In the genomic region with DNA sequence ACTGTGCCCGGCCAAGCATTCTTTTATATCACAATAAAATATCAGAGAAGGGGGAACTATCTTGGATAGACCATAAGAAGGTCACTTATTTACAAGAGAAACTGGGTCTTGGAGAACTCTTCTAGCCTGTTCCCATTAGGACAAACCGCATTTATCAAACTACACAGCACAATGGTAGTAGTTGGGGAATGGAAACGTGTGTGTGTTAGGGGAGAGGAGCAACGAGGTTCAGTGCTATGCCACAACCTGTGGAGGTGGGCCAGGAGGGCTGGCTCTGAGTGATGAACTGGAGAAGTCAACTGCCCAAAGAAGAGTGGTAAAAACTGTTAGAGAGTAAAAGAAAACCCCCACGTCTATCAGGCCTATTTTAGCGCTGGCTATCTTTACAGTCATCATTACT, we compare ENCODE assay signal across 11 cellular contexts. TPM values are rescaled to one million over a fixed set of nuclear protein-coding genes. Genes with fewer than 3 reads are reported as not detected.
A peak's percentile ranks its signal among the peaks of the same experiment; 100 is the strongest.
DNase-seq lines count a peak whose midpoint lies in the region; ATAC-seq and TF ChIP-seq lines count a peak whose summit lies in the region.
"Had no signal": no experiment of that assay in that cellular context is flagged by ENCODE, and none has a peak within 500 bp of the region (broad histone marks: within the 10 kb centered on the region; RNA-seq: fewer than 3 reads in every experiment).

No MANE protein-coding gene starts in this region.

- H3K18ac ChIP-seq in H9 (ENCODE audit: insufficient read length, low read depth, low read length) (no peak overlapping the region), mesendoderm (ENCODE audit: low read length) (no peak overlapping the region)

- H3K27ac ChIP-seq in BLaER1 treated with 17β-estradiol and CSF1 and Interleukin-3, amounts not matched to agents 10 nM and 100 nM: no peak overlapping the region
- H3K27ac ChIP-seq in H9 (ENCODE audit: insufficient read length, low read depth, low read length) (no peak overlapping the region), mesendoderm (ENCODE audit: low read depth, low read length) (no peak overlapping the region)

- H4K20me1 ChIP-seq in BLaER1 treated with 17β-estradiol and CSF1 and Interleukin-3, amounts not matched to agents 10 nM and 100 nM: peaks cover 0 to 13% (median 0%) of the 10 kb centered on the region in 11 experiments; a peak in 5 of 22 replicates
- no peaks in the 10 kb centered on the region for H4K20me1 ChIP-seq in H9 (ENCODE audit: control insufficient read depth, insufficient read depth, insufficient read length)

- H3K27ac Mint-ChIP-seq in H9: no peak overlapping the region; a peak in 1 of 7 replicates
- H3K27ac Mint-ChIP-seq in activated CD4-positive, alpha-beta memory T cell treated with anti-CD3 and anti-CD28 coated beads, Interleukin-2, amount 10 ng/mL, durations not matched to agents 7 days and 5 days: no peak overlapping the region
- H3K27ac Mint-ChIP-seq: activated B cell treated with CpG ODN at 0.5 μM for 24 hours had no signal

- H4K8ac ChIP-seq in H9 (replicated peaks; ENCODE audit: insufficient read length, low read depth, low read length) (no peak overlapping the region), mesendoderm (ENCODE audit: low read depth, low read length) (no peak overlapping the region)

- H3K23ac ChIP-seq in H9 (ENCODE audit: insufficient read length, low read depth, low read length) (no peak overlapping the region), mesendoderm (ENCODE audit: low read length) (no peak overlapping the region)

- CTCF ChIA-PET in activated CD4-positive, alpha-beta memory T cell treated with anti-CD3 and anti-CD28 coated beads, Interleukin-2, amount 10 ng/mL, durations not matched to agents 7 days and 5 days (lab: Charles Lee): no interaction called here
- CTCF ChIA-PET in HEK293T (lab: Yijun Ruan, JAX): no interaction called here

- peak overlapping the region; percentile 88 to 100 (median 96); a peak in 21 of 22 replicates for H3K4me2 ChIP-seq in BLaER1 treated with 17β-estradiol and CSF1 and Interleukin-3, amounts not matched to agents 10 nM and 100 nM
- peak overlapping the region; percentile 21 for H3K4me2 ChIP-seq in H9 (ENCODE audit: insufficient read depth, insufficient read length, low read length)
- peak overlapping the region; percentile 4 for H3K4me2 ChIP-seq in mesendoderm (ENCODE audit: low read length)

- no peak overlapping the region for H4K5ac ChIP-seq in H9 (ENCODE audit: insufficient read length, low read depth, low read length)
- H4K5ac ChIP-seq in mesendoderm (ENCODE audit: low read length): no peak overlapping the region

- ATAC-seq in HG02884 (IDR thresholded peaks at IDR 0.05; ENCODE audit: unreplicated experiment) (no peak), HG03439 (IDR thresholded peaks at IDR 0.05; ENCODE audit: unreplicated experiment) (no peak)

- H2BK120ac ChIP-seq in H9 (ENCODE audit: low read depth, low read length, poor library complexity, severe bottlenecking) (no peak overlapping the region), mesendoderm (ENCODE audit: low read depth, low read length) (no peak overlapping the region)

- H4K91ac ChIP-seq in H9 (ENCODE audit: insufficient read length, low read depth, low read length): no peak overlapping the region

- POLR2A ChIA-PET in activated CD4-positive, alpha-beta memory T cell treated with anti-CD3 and anti-CD28 coated beads, Interleukin-2, amount 10 ng/mL, durations not matched to agents 7 days and 5 days (lab: Charles Lee): interaction anchor here (1.0 kb wide), 1 partner anchor 12 kb away, joined by 3 read pairs; no protein-coding TSS in a partner anchor
- POLR2A ChIA-PET in HEK293T (lab: Yijun Ruan, JAX): no interaction called here

- H3K79me2 ChIP-seq in H9 (ENCODE audit: insufficient read depth, low read length): 0 out of 2 replicates have a peak, but pooled peaks cover 4% of the 10 kb centered on the region
- H3K79me2 ChIP-seq in mesendoderm (ENCODE audit: control insufficient read depth, insufficient read depth, low read length): peaks cover 4% of the 10 kb centered on the region

- no peak overlapping the region for H2BK20ac ChIP-seq in H9 (ENCODE audit: low read depth, low read length, poor library complexity, severe bottlenecking)

- no peak overlapping the region for H3K14ac ChIP-seq in H9 (ENCODE audit: insufficient read depth, low read length)

- H3K4me3 ChIP-seq in BLaER1 treated with 17β-estradiol and CSF1 and Interleukin-3, amounts not matched to agents 10 nM and 100 nM: peak overlapping the region in 8 of 10 experiments; percentile 75 to 99 (median 94); a peak in 8 of 20 replicates
- H3K4me3 ChIP-seq in mesendoderm (ENCODE audit: low read length): no peak overlapping the region

- H3K4me3 Mint-ChIP-seq in H9: peak overlapping the region; percentile 70 to 84
- peak overlapping the region; percentile 71 for H3K4me3 Mint-ChIP-seq in activated CD4-positive, alpha-beta memory T cell treated with anti-CD3 and anti-CD28 coated beads, Interleukin-2, amount 10 ng/mL, durations not matched to agents 7 days and 5 days

- H3K56ac ChIP-seq in H9 (ENCODE audit: insufficient read length, low read depth, low read length) (no peak overlapping the region), mesendoderm (ENCODE audit: low read length) (peak overlapping the region; percentile 30)

- peaks cover 9 to 33% (median 33%) of the 10 kb centered on the region in 3 experiments; a peak in 6 of 7 replicates for H3K36me3 Mint-ChIP-seq in H9 (ENCODE audit: insufficient read depth in 1 of 3, low read depth in 3 of 3)
- peaks cover 30% of the 10 kb centered on the region for H3K36me3 Mint-ChIP-seq in activated CD4-positive, alpha-beta memory T cell treated with anti-CD3 and anti-CD28 coated beads, Interleukin-2, amount 10 ng/mL, durations not matched to agents 7 days and 5 days (ENCODE audit: low read depth)

- H3K9me3 Mint-ChIP-seq in H9: no peaks in the 10 kb centered on the region
- no peaks in the 10 kb centered on the region for H3K9me3 Mint-ChIP-seq in activated CD4-positive, alpha-beta memory T cell treated with anti-CD3 and anti-CD28 coated beads, Interleukin-2, amount 10 ng/mL, durations not matched to agents 7 days and 5 days
- H3K9me3 Mint-ChIP-seq: activated B cell treated with CpG ODN at 0.5 μM for 24 hours had no signal

- no peaks in the 10 kb centered on the region for H3K9me3 ChIP-seq in BLaER1 treated with 17β-estradiol and CSF1 and Interleukin-3, amounts not matched to agents 10 nM and 100 nM (replicated peaks in 1 of 11)
- H3K9me3 ChIP-seq in H9 (ENCODE audit: control insufficient read depth, low read depth, low read length): no peaks in the 10 kb centered on the region

- no peaks in the 10 kb centered on the region for H3K27me3 Mint-ChIP-seq in H9 (ENCODE audit: low read depth)
- H3K27me3 Mint-ChIP-seq in activated CD4-positive, alpha-beta memory T cell treated with anti-CD3 and anti-CD28 coated beads, Interleukin-2, amount 10 ng/mL, durations not matched to agents 7 days and 5 days: no peaks in the 10 kb centered on the region
- H3K27me3 Mint-ChIP-seq: activated B cell treated with CpG ODN at 0.5 μM for 24 hours had no signal

- peaks cover 18 to 24% (median 21%) of the 10 kb centered on the region in 10 experiments for H3K4me1 ChIP-seq in BLaER1 treated with 17β-estradiol and CSF1 and Interleukin-3, amounts not matched to agents 10 nM and 100 nM
- H3K4me1 ChIP-seq in H9 (ENCODE audit: insufficient read depth, low read length) (no peaks in the 10 kb centered on the region), mesendoderm (ENCODE audit: control insufficient read depth, low read depth, low read length) (peaks cover 2% of the 10 kb centered on the region)

- H3K27me3 ChIP-seq in BLaER1 treated with 17β-estradiol and CSF1 and Interleukin-3, amounts not matched to agents 10 nM and 100 nM: no peaks in the 10 kb centered on the region
- H3K27me3 ChIP-seq in H9 (ENCODE audit: insufficient read depth, low read length): no peaks in the 10 kb centered on the region
- H3K27me3 ChIP-seq in mesendoderm (ENCODE audit: insufficient read depth, low read length, poor library complexity): no peaks in the 10 kb centered on the region

- H3K36me3 ChIP-seq in BLaER1 treated with 17β-estradiol and CSF1 and Interleukin-3, amounts not matched to agents 10 nM and 100 nM: peaks cover 0 to 50% (median 25%) of the 10 kb centered on the region in 11 experiments; a peak in 18 of 22 replicates
- no peaks in the 10 kb centered on the region for H3K36me3 ChIP-seq in mesendoderm (ENCODE audit: control insufficient read depth, insufficient read depth, low read length)

- no peak overlapping the region for H2BK15ac ChIP-seq in H9 (ENCODE audit: low read depth, low read length)
- no peak overlapping the region for H2BK15ac ChIP-seq in mesendoderm (replicated peaks; ENCODE audit: low read depth)

- H3T11ph ChIP-seq in H9 (ENCODE audit: low read length): no peak overlapping the region

- H3K79me1 ChIP-seq in H9 (ENCODE audit: insufficient read depth, low read depth, low read length, poor library complexity, severe bottlenecking) (no peaks in the 10 kb centered on the region), mesendoderm (ENCODE audit: low read length) (peaks cover 2% of the 10 kb centered on the region)

- H3K4ac ChIP-seq in H9 (ENCODE audit: low read depth, low read length): no peak overlapping the region
- H3K4ac ChIP-seq in mesendoderm (ENCODE audit: low read depth, low read length): no peak overlapping the region

- H2BK5ac ChIP-seq in H9 (ENCODE audit: insufficient read length, low read length) (no peak overlapping the region), mesendoderm (ENCODE audit: low read length) (no peak overlapping the region)

- H2AK5ac ChIP-seq in H9 (ENCODE audit: insufficient read length, low read length) (no peak overlapping the region), mesendoderm (ENCODE audit: low read length) (no peak overlapping the region)

- no peak for DNase-seq in H9
- no peak for DNase-seq in activated CD4-positive, alpha-beta memory T cell treated with anti-CD3 and anti-CD28 coated beads, Interleukin-2, amount 10 ng/mL, durations not matched to agents 7 days and 5 days
- no peak for DNase-seq in mesendoderm
- DNase-seq in HEK293T (ENCODE audit: extremely low spot score): no peak
- no peak for DNase-seq in SHP77 (lab: John Stamatoyannopoulos, UW)
- DNase-seq: activated B cell treated with CpG ODN at 0.5 μM for 24 hours, NCI-H446 treated with DMSO at 0.1 percent for 48 hours, substantia nigra had no signal

- WGBS in H9 (ENCODE audit: extremely low coverage, insufficient read length, low lambda C conversion rate): no CpG with 5 or more reads among the region's 6 CpGs
- WGBS in mesendoderm (ENCODE audit: extremely low coverage, insufficient coverage, low lambda C conversion rate): no CpG with 5 or more reads among the region's 6 CpGs

- peaks cover 10% of the 10 kb centered on the region for H3K23me2 ChIP-seq in H9 (ENCODE audit: insufficient read length, low read depth, low read length, poor library complexity, severe bottlenecking)

- H3K4me1 Mint-ChIP-seq in H9: peaks cover 14 to 15% of the 10 kb centered on the region in 2 experiments
- H3K4me1 Mint-ChIP-seq in activated CD4-positive, alpha-beta memory T cell treated with anti-CD3 and anti-CD28 coated beads, Interleukin-2, amount 10 ng/mL, durations not matched to agents 7 days and 5 days: peaks cover 29% of the 10 kb centered on the region

- TF ChIP-seq CTCF in H9 (conservative IDR thresholded peaks at IDR 0.05): no peak

- peak overlapping the region in 8 of 11 experiments; percentile 18 to 97 (median 95); a peak in 5 of 22 replicates for H3K9ac ChIP-seq in BLaER1 treated with 17β-estradiol and CSF1 and Interleukin-3, amounts not matched to agents 10 nM and 100 nM
- H3K9ac ChIP-seq in H9 (ENCODE audit: extremely low read depth, insufficient read length, low read length) (peak overlapping the region; percentile 9), mesendoderm (ENCODE audit: low read length) (peak overlapping the region; percentile 43)

- H2BK12ac ChIP-seq in H9 (ENCODE audit: insufficient read length, low read depth, low read length): no peak overlapping the region

- H2AFZ ChIP-seq in H9 (ENCODE audit: low read length): no peak overlapping the region

RNA-seq across cellular contexts. Expression of a gene that starts 1.6 kb away (rescaled TPM):
- total RNA-seq in H9 (2021): 35.3 and 37.9 TPM in 2 replicates
- total RNA-seq in activated CD4-positive, alpha-beta memory T cell treated with anti-CD3 and anti-CD28 coated beads, Interleukin-2, amount 10 ng/mL, durations not matched to agents 7 days and 5 days: 10 to 100 TPM; 35.4 to 35.5 TPM
- 22.6 TPM for polyA plus RNA-seq in mesendoderm (2013, experiment 1 of 2)
- 22.2 TPM for polyA plus RNA-seq in mesendoderm (2013, experiment 2 of 2)

RNA-seq across cellular contexts. Expression of a gene that starts 44.1 kb away (rescaled TPM):
- 319 and 329 TPM in 2 replicates for total RNA-seq in H9 (2021)
- 100 to 1,000 TPM; 279 to 290 TPM for total RNA-seq in activated CD4-positive, alpha-beta memory T cell treated with anti-CD3 and anti-CD28 coated beads, Interleukin-2, amount 10 ng/mL, durations not matched to agents 7 days and 5 days
- 119 TPM for polyA plus RNA-seq in mesendoderm (2013, experiment 1 of 2)
- 114 TPM for polyA plus RNA-seq in mesendoderm (2013, experiment 2 of 2)

RNA-seq across cellular contexts. Expression of a gene that starts 45.0 kb away (rescaled TPM):
- 161 and 162 TPM in 2 replicates for total RNA-seq in H9 (2021)
- total RNA-seq in activated CD4-positive, alpha-beta memory T cell treated with anti-CD3 and anti-CD28 coated beads, Interleukin-2, amount 10 ng/mL, durations not matched to agents 7 days and 5 days: 100 to 1,000 TPM; 108 to 111 TPM
- 125 TPM for polyA plus RNA-seq in mesendoderm (2013, experiment 1 of 2)
- 124 TPM for polyA plus RNA-seq in mesendoderm (2013, experiment 2 of 2)

RNA-seq across cellular contexts. Expression of a gene that starts 54.6 kb away (rescaled TPM):
- total RNA-seq in H9 (2021): 13.5 and 15.4 TPM in 2 replicates
- total RNA-seq in activated CD4-positive, alpha-beta memory T cell treated with anti-CD3 and anti-CD28 coated beads, Interleukin-2, amount 10 ng/mL, durations not matched to agents 7 days and 5 days: 10 to 100 TPM; 33.6 to 39.3 TPM
- 10.0 TPM for polyA plus RNA-seq in mesendoderm (2013, experiment 1 of 2)
- 9.7 TPM for polyA plus RNA-seq in mesendoderm (2013, experiment 2 of 2)

RNA-seq across cellular contexts. Expression of a gene that starts 55.4 kb away (rescaled TPM):
- total RNA-seq in H9 (2021): 90.7 and 94.2 TPM in 2 replicates
- 1 to 10 TPM; 2.7 to 4.0 TPM for total RNA-seq in activated CD4-positive, alpha-beta memory T cell treated with anti-CD3 and anti-CD28 coated beads, Interleukin-2, amount 10 ng/mL, durations not matched to agents 7 days and 5 days
- 44.4 TPM for polyA plus RNA-seq in mesendoderm (2013, experiment 1 of 2)
- 47.3 TPM for polyA plus RNA-seq in mesendoderm (2013, experiment 2 of 2)

Comparison
In these comparisons a context has a peak if more than half of its experiments do, and no peak if none do; other contexts are left out.
1. H3K4me2 ChIP-seq: peak in every context shown above with its lines; median percentile 96 in BLaER1 treated with 17β-estradiol and CSF1 and Interleukin-3, amounts not matched to agents 10 nM and 100 nM; 21 in H9; 4 in mesendoderm.
2. H3K9ac ChIP-seq: peak in every context shown above with its lines; median percentile 95 in BLaER1 treated with 17β-estradiol and CSF1 and Interleukin-3, amounts not matched to agents 10 nM and 100 nM; 43 in mesendoderm; 9 in H9.